ENCODE assay signal across 25 cellular contexts in genomic region chr1:67557731-67558448, GRCh38.
A peak's percentile ranks its signal among the peaks of the same experiment; 100 is the strongest.
DNase-seq lines count a peak whose midpoint lies in the region; ATAC-seq, FAIRE-seq and TF ChIP-seq lines count a peak whose summit lies in the region.
"Had no signal": no experiment of that assay in that cellular context is flagged by ENCODE, and none has a peak within 500 bp of the region (broad histone marks: within the 10 kb centered on the region; RNA-seq: fewer than 3 reads in every experiment).

No MANE protein-coding gene starts in this region.

- no peaks in the 10 kb centered on the region for H3K9me3 Mint-ChIP-seq in Caco-2 (ENCODE audit: unreplicated experiment)
- H3K9me3 Mint-ChIP-seq: activated CD4-positive, alpha-beta T cell treated with anti-CD3 and anti-CD28 coated beads, Interleukin-2, amount 10 ng/mL, durations not matched to agents 24 days and 14 days; activated naive CD4-positive, alpha-beta T cell treated with anti-CD3 and anti-CD28 coated beads, Interleukin-2, amount 10 ng/mL, durations not matched to agents 7 days and 5 days; dendritic cell treated with granulocyte-macrophage colony-stimulating factor and Interleukin-4, amounts not matched to agents 40 ng/mL and 50 ng/mL, for 4 days; H9; stimulated activated naive CD8-positive, alpha-beta T cell treated with anti-CD3 and anti-CD28 coated beads, Interleukin-15, amount 100 ng/mL, for 72 hours had no signal

- no peaks in the 10 kb centered on the region for H3K27me3 Mint-ChIP-seq in Caco-2 (ENCODE audit: insufficient read depth, unreplicated experiment)
- H3K27me3 Mint-ChIP-seq: dendritic cell treated with granulocyte-macrophage colony-stimulating factor and Interleukin-4, amounts not matched to agents 40 ng/mL and 50 ng/mL, for 4 days had no signal

- H3K4me1 ChIP-seq in Caco-2 (peaks cover 31% of the 10 kb centered on the region), GM12878 (ENCODE audit: control insufficient read depth, insufficient read depth, low read length) (no peaks in the 10 kb centered on the region; the same call in 1 of the 2 replicates), neutrophil (ENCODE audit: control insufficient read depth in 1 of 2, insufficient read depth in 1 of 2, low read depth in 1 of 2, low read length in 1 of 2) (peaks cover 49 to 50% of the 10 kb centered on the region in 2 experiments), heart left ventricle (peaks cover 0 to 21% (median 10%) of the 10 kb centered on the region in 12 donors)
- H3K4me1 ChIP-seq: BE2C had no signal

- RAD21 ChIA-PET in GM12878 (lab: Charles Lee; ENCODE audit: unreplicated experiment) = interaction anchor here (0.6 to 4.6 kb wide), 17 partner anchors 21 to 271 kb away, joined by 3 to 45 read pairs (median 3); partner anchors contain the start of gene GADD45A

- no peak overlapping the region for H3K4me3 Mint-ChIP-seq in Caco-2 (ENCODE audit: unreplicated experiment)
- H3K4me3 Mint-ChIP-seq: activated CD4-positive, alpha-beta T cell treated with anti-CD3 and anti-CD28 coated beads, Interleukin-2, amount 10 ng/mL, durations not matched to agents 24 days and 14 days; activated CD8-positive, alpha-beta memory T cell treated with anti-CD3 and anti-CD28 coated beads, Interleukin-2, amount 10 ng/mL, durations not matched to agents 7 days and 5 days; activated naive CD4-positive, alpha-beta T cell treated with anti-CD3 and anti-CD28 coated beads, Interleukin-2, amount 10 ng/mL, durations not matched to agents 7 days and 5 days; dendritic cell treated with granulocyte-macrophage colony-stimulating factor and Interleukin-4, amounts not matched to agents 40 ng/mL and 50 ng/mL, for 4 days; H9; stimulated activated naive CD8-positive, alpha-beta T cell treated with anti-CD3 and anti-CD28 coated beads, Interleukin-15, amount 100 ng/mL, for 72 hours had no signal

- no peak for TF ChIP-seq RAD21 in GM12878 (IDR thresholded peaks at IDR 0.05; ENCODE audit: insufficient read depth, low read depth, low read length)

- H4K20me1 ChIP-seq in GM12878 (ENCODE audit: control insufficient read depth, insufficient read depth) = no peaks in the 10 kb centered on the region

- WGBS in GM12878 (ENCODE audit: insufficient coverage, insufficient replicate concordance, low lambda C conversion rate, missing lambda C conversion rate) = 33% methylated on average over 11 of the region's 11 CpGs
- 84 to 91% (median 86%) methylated on average over 11 of the region's 11 CpGs for WGBS in heart left ventricle, 4 donors

- H3K27ac ChIP-seq in GM12878 (ENCODE audit: control insufficient read depth, insufficient read depth) (no peak overlapping the region), neutrophil (peak overlapping the region; percentile 21), heart left ventricle (no peak overlapping the region)
- H3K27ac ChIP-seq: ovary, upper lobe of left lung, VCaP had no signal

- SMC1A ChIA-PET in GM12878 (lab: Charles Lee; ENCODE audit: uncharacterized antibody, unreplicated experiment) = interaction anchor here (0.9 to 11.5 kb wide), 19 partner anchors 9 to 212 kb away, joined by 3 to 205 read pairs (median 5); partner anchors contain the start of gene GADD45A

- no peak overlapping the region for H3K4me2 ChIP-seq in GM12878 (ENCODE audit: control insufficient read depth, insufficient read depth)

- ATAC-seq in GM12878 (no peak), heart left ventricle (no peak), GM21381 (IDR thresholded peaks at IDR 0.05; ENCODE audit: unreplicated experiment) (no peak)
- ATAC-seq: activated CD8-positive, alpha-beta memory T cell treated with anti-CD3 and anti-CD28 coated beads, Interleukin-2, amount 10 ng/mL, durations not matched to agents 7 days and 5 days; stimulated activated naive CD8-positive, alpha-beta T cell treated with anti-CD3 and anti-CD28 coated beads, Interleukin-15, amount 100 ng/mL, for 72 hours had no signal

- TF ChIP-seq CTCF in Caco-2 (IDR thresholded peaks at IDR 0.05; ENCODE audit: insufficient read depth in 1 of 2, low read depth in 1 of 2, low read length in 1 of 2, severe bottlenecking in 1 of 2, unreplicated experiment in 1 of 2) = no peak
- no peak for TF ChIP-seq CTCF in NB4 (IDR thresholded peaks at IDR 0.05; ENCODE audit: low read depth, low read length)
- no peak for TF ChIP-seq CTCF in GM12878 (IDR thresholded peaks at IDR 0.05 in 2 of 3, conservative IDR thresholded peaks at IDR 0.05 in 1 of 3; ENCODE audit: control insufficient read depth in 2 of 3, extremely low read depth in 1 of 3, insufficient read depth in 1 of 3, low read depth in 3 of 3, low read length in 3 of 3)
- no peak for TF ChIP-seq CTCF in neutrophil (IDR thresholded peaks at IDR 0.05)
- TF ChIP-seq CTCF in heart left ventricle (IDR thresholded peaks at IDR 0.05) = no peak

- H3K27me3 ChIP-seq in Caco-2 (replicated peaks; ENCODE audit: control insufficient read depth, insufficient read depth, low read length) (no peaks in the 10 kb centered on the region), GM12878 (replicated peaks in 1 of 2; ENCODE audit: control insufficient read depth in 2 of 2, insufficient read depth in 2 of 2, low read length in 1 of 2) (no peaks in the 10 kb centered on the region; a peak in 1 of 4 replicates), neutrophil (no peaks in the 10 kb centered on the region), heart left ventricle (no peaks in the 10 kb centered on the region)
- H3K27me3 ChIP-seq: BE2C, ovary, upper lobe of left lung had no signal

- no peaks in the 10 kb centered on the region for H3K36me3 ChIP-seq in Caco-2 (ENCODE audit: control insufficient read depth, insufficient read depth, low read length)
- no peaks in the 10 kb centered on the region for H3K36me3 ChIP-seq in GM12878 (ENCODE audit: control insufficient read depth in 2 of 2, insufficient read depth in 2 of 2, low read length in 1 of 2)
- H3K36me3 ChIP-seq in neutrophil = no peaks in the 10 kb centered on the region
- no peaks in the 10 kb centered on the region for H3K36me3 ChIP-seq in heart left ventricle
- H3K36me3 ChIP-seq: BE2C, ovary, upper lobe of left lung had no signal

- intact Hi-C loops in Caco-2 (cut with micrococcal nuclease; ENCODE audit: unreplicated experiment) = loop anchor here (2.0 kb wide), 1 partner anchor 13 kb away; no protein-coding TSS in a partner anchor
- intact Hi-C loops in GM12878 (cut with micrococcal nuclease; ENCODE audit: unreplicated experiment) = no loop called here
- intact Hi-C loops in heart left ventricle (cut with DNase I) = no loop called here

- H2AFZ ChIP-seq in GM12878 (ENCODE audit: control insufficient read depth, low read depth, low read length) = no peak overlapping the region

- no peaks in the 10 kb centered on the region for H3K36me3 Mint-ChIP-seq in Caco-2 (ENCODE audit: insufficient read depth, unreplicated experiment)
- H3K36me3 Mint-ChIP-seq: activated CD8-positive, alpha-beta memory T cell treated with anti-CD3 and anti-CD28 coated beads, Interleukin-2, amount 10 ng/mL, durations not matched to agents 7 days and 5 days; activated naive CD4-positive, alpha-beta T cell treated with anti-CD3 and anti-CD28 coated beads, Interleukin-2, amount 10 ng/mL, durations not matched to agents 7 days and 5 days had no signal

- H3K27ac Mint-ChIP-seq in Caco-2 (ENCODE audit: unreplicated experiment) = peak overlapping the region; percentile 29
- H3K27ac Mint-ChIP-seq: activated CD4-positive, alpha-beta T cell treated with anti-CD3 and anti-CD28 coated beads, Interleukin-2, amount 10 ng/mL, durations not matched to agents 24 days and 14 days; activated CD8-positive, alpha-beta memory T cell treated with anti-CD3 and anti-CD28 coated beads, Interleukin-2, amount 10 ng/mL, durations not matched to agents 7 days and 5 days; activated naive CD4-positive, alpha-beta T cell treated with anti-CD3 and anti-CD28 coated beads, Interleukin-2, amount 10 ng/mL, durations not matched to agents 7 days and 5 days; dendritic cell treated with granulocyte-macrophage colony-stimulating factor and Interleukin-4, amounts not matched to agents 40 ng/mL and 50 ng/mL, for 4 days; stimulated activated naive CD8-positive, alpha-beta T cell treated with anti-CD3 and anti-CD28 coated beads, Interleukin-15, amount 100 ng/mL, for 72 hours had no signal

- H3K9me3 ChIP-seq in Caco-2 = no peaks in the 10 kb centered on the region
- no peaks in the 10 kb centered on the region for H3K9me3 ChIP-seq in GM12878 (replicated peaks; ENCODE audit: control insufficient read depth, insufficient read depth, low read length)
- H3K9me3 ChIP-seq in neutrophil = no peaks in the 10 kb centered on the region
- H3K9me3 ChIP-seq in heart left ventricle = no peaks in the 10 kb centered on the region
- H3K9me3 ChIP-seq: BE2C, ovary, upper lobe of left lung had no signal

- in situ Hi-C loops in GM12878 (cut with MboI) = loop anchor here (5.0 kb wide), 1 partner anchor 204 kb away; no protein-coding TSS in a partner anchor

- no peak overlapping the region for H3K9ac ChIP-seq in GM12878 (ENCODE audit: control insufficient read depth, insufficient read depth, low read length)

- H3K4me3 ChIP-seq in Caco-2 (ENCODE audit: low read depth, low read length) (no peak overlapping the region), NB4 (ENCODE audit: low read depth, low read length) (no peak overlapping the region), GM12878 (no peak overlapping the region), neutrophil (ENCODE audit: low read depth in 1 of 2, low read length in 1 of 2) (no peak overlapping the region), heart left ventricle (no peak overlapping the region)
- H3K4me3 ChIP-seq: ovary, upper lobe of left lung had no signal

- H3K4me1 Mint-ChIP-seq in Caco-2 (ENCODE audit: low read depth, unreplicated experiment) = peaks cover 17% of the 10 kb centered on the region
- H3K4me1 Mint-ChIP-seq: activated CD8-positive, alpha-beta memory T cell treated with anti-CD3 and anti-CD28 coated beads, Interleukin-2, amount 10 ng/mL, durations not matched to agents 7 days and 5 days; activated naive CD4-positive, alpha-beta T cell treated with anti-CD3 and anti-CD28 coated beads, Interleukin-2, amount 10 ng/mL, durations not matched to agents 7 days and 5 days had no signal

- POLR2A ChIA-PET in Caco-2 (lab: Charles Lee) = no interaction called here
- POLR2A ChIA-PET in GM12878 (lab: Charles Lee) = interaction anchor here (0.7 to 1.4 kb wide), 5 partner anchors 117 to 197 kb away, joined by 3 to 5 read pairs (median 4); partner anchors contain the start of gene GADD45A

- no peaks in the 10 kb centered on the region for H3K79me2 ChIP-seq in GM12878 (ENCODE audit: control insufficient read depth, insufficient read depth, low read length)

- no peak for TF ChIP-seq EP300 in GM12878 (IDR thresholded peaks at IDR 0.05; ENCODE audit: borderline replicate concordance in 1 of 2, control insufficient read depth in 1 of 2, low read depth in 2 of 2, low read length in 2 of 2)

- TF ChIP-seq POLR2A in NB4 (IDR thresholded peaks at IDR 0.05; ENCODE audit: extremely low read depth, insufficient read length) (no peak), GM12878 (IDR thresholded peaks at IDR 0.05; ENCODE audit: low read depth, low read length) (no peak), heart left ventricle (IDR thresholded peaks at IDR 0.05) (no peak)

- BruUV-seq in Caco-2 (replicated peaks; lab: Mats Ljungman, UMichigan) = no TSS peak
- no TSS peak for BruUV-seq in GM12878 (replicated peaks; lab: Mats Ljungman, UMichigan)

- CTCF ChIA-PET in Caco-2 (lab: Charles Lee) (interaction anchor here (0.6 kb wide), 2 partner anchors 47 to 202 kb away, joined by 3 read pairs; no protein-coding TSS in a partner anchor), GM12878 (lab: Yijun Ruan, JAX) (interaction anchor here (0.8 to 11.5 kb wide), 16 partner anchors 12 to 466 kb away, joined by 3 to 227 read pairs (median 4); no protein-coding TSS in a partner anchor)

- no peak for FAIRE-seq in GM12878 (lab: Jason Lieb, UNC)
- FAIRE-seq: endometrium, kidney had no signal

- DNase-seq in Caco-2 = no peak
- DNase-seq in NB4 (ENCODE audit: low read depth) = peak; percentile 6
- no peak for DNase-seq in GM12878 (ENCODE audit: low read depth, low spot score)
- DNase-seq in heart left ventricle = no peak
- no peak for DNase-seq in NCI-H526 treated with DMSO at 0.1 percent for 48 hours (lab: John Stamatoyannopoulos, UW)
- DNase-seq in NCI-H1105 (lab: John Stamatoyannopoulos, UW) = no peak
- DNase-seq: activated CD4-positive, alpha-beta T cell treated with anti-CD3 and anti-CD28 coated beads, Interleukin-2, amount 10 ng/mL, durations not matched to agents 24 days and 14 days; activated CD8-positive, alpha-beta memory T cell treated with anti-CD3 and anti-CD28 coated beads, Interleukin-2, amount 10 ng/mL, durations not matched to agents 7 days and 5 days; activated naive CD4-positive, alpha-beta T cell treated with anti-CD3 and anti-CD28 coated beads, Interleukin-2, amount 10 ng/mL, durations not matched to agents 7 days and 5 days; BE2C; EL; H9; kidney; NCI-H1417; NCI-H82; ovary; SHP77; stimulated activated naive CD8-positive, alpha-beta T cell treated with anti-CD3 and anti-CD28 coated beads, Interleukin-15, amount 100 ng/mL, for 72 hours; T-helper 1 cell; upper lobe of left lung had no signal
